1 cellular context compared by ENCODE assay signal in genomic region chr15:99412082-99412481, GRCh38.
TF ChIP-seq lines count a peak whose summit lies in the region.

No MANE protein-coding gene starts in this region.

TF ChIP-seq in HepG2, 621 proteins besides CTCF, POLR2A, EP300 and RAD21 (continued from another document):
- TF ChIP-seq RNF219 (CRISPR knock-in tag; IDR thresholded peaks at IDR 0.05): no peak
- no peak for TF ChIP-seq ZNF503 (CRISPR knock-in tag; IDR thresholded peaks at IDR 0.05)
- no peak for TF ChIP-seq MXD3 (CRISPR knock-in tag; IDR thresholded peaks at IDR 0.05)
- no peak for TF ChIP-seq THRA (CRISPR knock-in tag; IDR thresholded peaks at IDR 0.05; ENCODE audit: borderline replicate concordance)
